Comparison of ENCODE assay signal across 14 cellular contexts in the genomic region with DNA sequence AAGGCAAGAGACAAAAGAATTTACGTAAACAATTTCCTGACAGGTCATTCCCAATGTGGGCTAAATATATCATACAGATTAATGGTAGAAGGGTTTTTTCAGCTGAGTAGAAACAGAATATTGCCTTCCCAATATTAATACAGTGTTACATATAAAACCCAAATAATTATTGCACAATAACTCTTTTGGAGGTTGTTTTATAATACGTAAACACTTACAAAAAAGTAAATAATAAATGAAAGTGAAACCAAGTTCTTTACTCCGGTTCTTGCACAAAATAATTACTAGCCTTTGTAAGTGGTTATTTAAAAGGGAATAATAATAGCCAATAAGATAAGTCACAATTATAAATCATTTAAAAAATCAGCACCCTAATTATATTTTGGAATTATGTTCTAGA.
A peak's percentile ranks its signal among the peaks of the same experiment; 100 is the strongest.
DNase-seq lines count a peak whose midpoint lies in the region; ATAC-seq and TF ChIP-seq lines count a peak whose summit lies in the region.
"Had no signal": no experiment of that assay in that cellular context is flagged by ENCODE, and none has a peak within 500 bp of the region (broad histone marks: within the 10 kb centered on the region; RNA-seq: fewer than 3 reads in every experiment).

No MANE protein-coding gene starts in this region.

- peak overlapping the region; percentile 13 to 47 (median 41) for H3K4me3 ChIP-seq in fibroblast of lung (replicated peaks in 1 of 4; ENCODE audit: control extremely low read depth in 1 of 4, insufficient read depth in 1 of 4, low read depth in 3 of 4, low read length in 4 of 4)
- H3K4me3 ChIP-seq: colonic mucosa had no signal

- H3K4me1 ChIP-seq in fibroblast of lung (ENCODE audit: control insufficient read depth, extremely low read depth, insufficient read depth, low read length) = no peaks in the 10 kb centered on the region
- H3K4me1 ChIP-seq: colonic mucosa had no signal

- H3K9me3 Mint-ChIP-seq in activated naive CD4-positive, alpha-beta T cell treated with anti-CD3 and anti-CD28 coated beads, Interleukin-2, amount 50 U/mL, for 24 hours = peaks cover 14% of the 10 kb centered on the region
- H3K9me3 Mint-ChIP-seq in stimulated activated naive CD8-positive, alpha-beta T cell treated with anti-CD3 and anti-CD28 coated beads, Interleukin-15, amount 100 ng/mL, for 72 hours = peaks cover 23 to 30% of the 10 kb centered on the region in 2 donors

- no peak for DNase-seq in activated naive CD4-positive, alpha-beta T cell treated with Interleukin-2 at 50 U/mL for 16 hours
- DNase-seq in OCI-M1 (lab: John Stamatoyannopoulos, UW) (peak; percentile 33), fibroblast of lung (ENCODE audit: low read depth in 2 of 2) (peak in 1 of 2 donors; percentile 57), DMS 273 (lab: John Stamatoyannopoulos, UW; ENCODE audit: unreplicated experiment) (no peak), A172 (ENCODE audit: low spot score) (no peak)
- DNase-seq in stimulated activated naive CD8-positive, alpha-beta T cell treated with anti-CD3 and anti-CD28 coated beads, Interleukin-15, amount 100 ng/mL, for 72 hours = no peak
- DNase-seq: activated CD4-positive, alpha-beta T cell treated with anti-CD3 and anti-CD28 coated beads for 4 hours; activated naive CD4-positive, alpha-beta T cell treated with anti-CD3 and anti-CD28 coated beads, Interleukin-2, amount 50 U/mL, for 16 hours; colonic mucosa; foreskin fibroblast; nephron progenitor cell; SW 1271 had no signal

- no peaks in the 10 kb centered on the region for H4K20me1 ChIP-seq in fibroblast of lung (ENCODE audit: control insufficient read depth, extremely low read depth, insufficient read depth, low read length)

- H3K9me3 ChIP-seq in fibroblast of lung (ENCODE audit: control insufficient read depth, insufficient read depth, low read depth, low read length) = no peaks in the 10 kb centered on the region
- H3K9me3 ChIP-seq: colonic mucosa had no signal

- H3K4me3 Mint-ChIP-seq in activated naive CD4-positive, alpha-beta T cell treated with anti-CD3 and anti-CD28 coated beads, Interleukin-2, amount 50 U/mL, for 24 hours = peak overlapping the region; percentile 67
- peak overlapping the region; percentile 17 to 46 for H3K4me3 Mint-ChIP-seq in stimulated activated naive CD8-positive, alpha-beta T cell treated with anti-CD3 and anti-CD28 coated beads, Interleukin-15, amount 100 ng/mL, for 72 hours
- H3K4me3 Mint-ChIP-seq: nephron progenitor cell had no signal

- TF ChIP-seq CTCF in fibroblast of lung (conservative IDR thresholded peaks at IDR 0.05 in 1 of 2, IDR thresholded peaks at IDR 0.05 in 1 of 2; ENCODE audit: low read depth in 1 of 2, low read length in 2 of 2) = no peak

- H3K36me3 Mint-ChIP-seq in activated naive CD4-positive, alpha-beta T cell treated with anti-CD3 and anti-CD28 coated beads, Interleukin-2, amount 50 U/mL, for 24 hours = peaks cover 12% of the 10 kb centered on the region

- H3K4me1 Mint-ChIP-seq in activated naive CD4-positive, alpha-beta T cell treated with anti-CD3 and anti-CD28 coated beads, Interleukin-2, amount 50 U/mL, for 24 hours = peaks cover 28% of the 10 kb centered on the region
- H3K4me1 Mint-ChIP-seq in stimulated activated naive CD8-positive, alpha-beta T cell treated with anti-CD3 and anti-CD28 coated beads, Interleukin-15, amount 100 ng/mL, for 72 hours = no peaks in the 10 kb centered on the region
- H3K4me1 Mint-ChIP-seq: nephron progenitor cell had no signal

- H3K9ac ChIP-seq in fibroblast of lung (ENCODE audit: insufficient read depth, low read length) = no peak overlapping the region

- no peaks in the 10 kb centered on the region for H3K27me3 ChIP-seq in fibroblast of lung (ENCODE audit: control insufficient read depth, insufficient read depth, low read length)
- H3K27me3 ChIP-seq: colonic mucosa had no signal

- H3K27me3 Mint-ChIP-seq in activated naive CD4-positive, alpha-beta T cell treated with anti-CD3 and anti-CD28 coated beads, Interleukin-2, amount 50 U/mL, for 24 hours = no peaks in the 10 kb centered on the region
- no peaks in the 10 kb centered on the region for H3K27me3 Mint-ChIP-seq in stimulated activated naive CD8-positive, alpha-beta T cell treated with anti-CD3 and anti-CD28 coated beads, Interleukin-15, amount 100 ng/mL, for 72 hours

- peak overlapping the region; percentile 82 for H3K4me2 ChIP-seq in fibroblast of lung (ENCODE audit: extremely low read depth, insufficient read depth, low read length)

- no peaks in the 10 kb centered on the region for H3K36me3 ChIP-seq in fibroblast of lung (ENCODE audit: control insufficient read depth, insufficient read depth, low read length)
- H3K36me3 ChIP-seq: colonic mucosa had no signal

- no peak overlapping the region for H3K27ac ChIP-seq in fibroblast of lung (ENCODE audit: insufficient read depth, low read length)
- H3K27ac ChIP-seq: colonic mucosa had no signal

- H3K27ac Mint-ChIP-seq in activated naive CD4-positive, alpha-beta T cell treated with anti-CD3 and anti-CD28 coated beads, Interleukin-2, amount 50 U/mL, for 24 hours = peak overlapping the region; percentile 2
- no peak overlapping the region for H3K27ac Mint-ChIP-seq in stimulated activated naive CD8-positive, alpha-beta T cell treated with anti-CD3 and anti-CD28 coated beads, Interleukin-15, amount 100 ng/mL, for 72 hours
- H3K27ac Mint-ChIP-seq: nephron progenitor cell had no signal

- ATAC-seq in stimulated activated naive CD8-positive, alpha-beta T cell treated with anti-CD3 and anti-CD28 coated beads, Interleukin-15, amount 100 ng/mL, for 72 hours = no peak
- ATAC-seq in GM18873 (IDR thresholded peaks at IDR 0.05; ENCODE audit: low FRiP score, unreplicated experiment) = no peak

- H2AFZ ChIP-seq in fibroblast of lung (ENCODE audit: low read length) = peak overlapping the region; percentile 40

- H3K79me2 ChIP-seq in fibroblast of lung (ENCODE audit: control insufficient read depth, insufficient read depth, low read length) = no peaks in the 10 kb centered on the region
